In the genomic region with DNA sequence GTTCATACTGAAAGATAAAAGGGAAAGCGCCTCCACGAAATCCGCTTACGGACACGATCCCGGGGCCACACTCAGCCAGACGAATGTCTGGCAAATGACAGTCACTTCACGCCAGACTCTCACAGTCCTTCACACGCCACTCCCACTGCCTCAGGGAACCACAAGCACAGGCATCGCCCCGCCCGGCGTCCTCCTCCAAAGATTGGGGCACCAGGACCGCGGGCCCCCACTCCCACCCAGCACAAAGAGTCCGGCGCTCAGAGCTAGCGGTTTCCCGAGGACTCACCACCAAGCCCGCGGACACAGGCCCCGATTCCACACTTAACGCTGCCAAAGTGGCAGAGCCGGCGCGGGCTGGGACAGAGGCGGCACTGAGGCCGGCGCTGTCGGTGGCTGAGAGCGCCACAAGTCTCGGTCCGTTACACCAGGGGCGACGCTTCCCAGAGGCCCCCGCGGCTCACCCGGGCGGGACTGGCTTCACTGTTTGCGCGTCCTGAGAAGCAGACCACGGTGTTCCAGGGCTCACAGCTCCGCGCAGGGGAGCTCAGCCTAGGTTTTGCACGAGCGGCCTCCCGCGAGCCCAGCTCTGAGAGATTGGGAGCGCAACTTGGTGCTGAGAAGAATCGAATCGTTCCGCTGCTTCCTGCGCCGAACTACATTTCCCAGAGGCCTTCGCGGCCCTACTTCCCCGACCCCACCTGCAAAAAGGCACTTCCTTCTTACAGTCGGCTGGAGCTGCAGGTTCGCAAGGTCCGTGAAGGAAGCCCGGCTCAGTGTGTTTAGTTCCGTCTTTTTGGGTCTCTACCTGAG, we compare ENCODE assay signal across 8 cellular contexts. TPM values are rescaled to one million over a fixed set of nuclear protein-coding genes. Genes with fewer than 3 reads are reported as not detected.
A peak's percentile ranks its signal among the peaks of the same experiment; 100 is the strongest.
DNase-seq lines count a peak whose midpoint lies in the region; ATAC-seq and TF ChIP-seq lines count a peak whose summit lies in the region.

TSS of gene ZNF569 (minus strand) at position 647 of the 810 bp plus-strand sequence. CDS start 22,523 bp downstream, outside the sequence.

- POLR2A ChIA-PET in T-cell (lab: Charles Lee): interaction anchor here (0.5 to 1.5 kb wide), 5 partner anchors 96 to 703 kb away, joined by 3 to 7 read pairs (median 3); partner anchors contain the start of genes ZNF527 (in 1 of the 2), ZNF540 (in 1 of the 2) and ZNF571 (in 1 of the 2)

- H3K4me1 Mint-ChIP-seq in T-cell (peaks cover 40 to 46% (median 43%) of the 10 kb centered on the region in 3 donors), progenitor cell of endocrine pancreas (ENCODE audit: low read depth) (peaks cover 18% of the 10 kb centered on the region)

- H3K27me3 Mint-ChIP-seq in T-cell: no peaks in the 10 kb centered on the region
- H3K27me3 Mint-ChIP-seq in progenitor cell of endocrine pancreas: no peaks in the 10 kb centered on the region

- peak; percentile 79 for DNase-seq in NCI-H128 (lab: John Stamatoyannopoulos, UW; ENCODE audit: unreplicated experiment)
- DNase-seq in T-cell: peak; percentile 79 to 95 (median 90)
- DNase-seq in amygdala (lab: John Stamatoyannopoulos, UW): peak; percentile 58 to 96 (median 88)
- DNase-seq in left ventricle myocardium superior: peak; percentile 90
- peak; percentile 64 for DNase-seq in progenitor cell of endocrine pancreas (ENCODE audit: low spot score, unreplicated experiment)
- peak; percentile 91 for DNase-seq in ureter (ENCODE audit: low spot score)

- peaks cover 9 to 16% (median 14%) of the 10 kb centered on the region in 3 donors for H3K9me3 Mint-ChIP-seq in T-cell
- H3K9me3 Mint-ChIP-seq in progenitor cell of endocrine pancreas (ENCODE audit: low read depth): no peaks in the 10 kb centered on the region

- no peak for TF ChIP-seq CTCF in progenitor cell of endocrine pancreas (IDR thresholded peaks at IDR 0.05; ENCODE audit: unreplicated experiment)

- H3K27ac Mint-ChIP-seq in T-cell (peak within 1 kb of the TSS; percentile 93 to 98), progenitor cell of endocrine pancreas (peak within 1 kb of the TSS; percentile 98)

- H3K36me3 Mint-ChIP-seq in T-cell: peaks cover 20% of the 10 kb centered on the region
- peaks cover 12% of the 10 kb centered on the region for H3K36me3 Mint-ChIP-seq in progenitor cell of endocrine pancreas (ENCODE audit: insufficient read depth)

- peak within 1 kb of the TSS in 2 of 3 donors; percentile 96 to 98 for H3K4me3 Mint-ChIP-seq in T-cell
- H3K4me3 Mint-ChIP-seq in progenitor cell of endocrine pancreas (ENCODE audit: low read depth): peak within 1 kb of the TSS; percentile 98

- ATAC-seq in HG02642 (IDR thresholded peaks at IDR 0.05; ENCODE audit: poor library complexity, unreplicated experiment) (peak; percentile 75), T-cell (replicated peaks in 1 of 4) (peak; percentile 67 to 71 (median 68)), left ventricle myocardium superior (peak; percentile 83)

- peak; percentile 72 for TF ChIP-seq POLR2A in GM10847 (IDR thresholded peaks at IDR 0.05; ENCODE audit: extremely low read depth, insufficient read length)

- CTCF ChIA-PET in T-cell (lab: Charles Lee): interaction anchor here in 1 of 2 donors (0.6 to 1.4 kb wide), 4 partner anchors 39 to 156 kb away, joined by 3 to 4 read pairs (median 3); partner anchors contain the start of genes ZNF527, ZNF540, ZNF571 and ZNF793

- intact Hi-C loops in left ventricle myocardium superior (cut with micrococcal nuclease): no loop called here

RNA-seq across cellular contexts. Expression of gene ZNF569, which starts in this region (rescaled TPM):
- total RNA-seq in T-cell (10 to 100 TPM in 2 of 5 donors, 1 to 10 TPM in 3; 5.6 to 10.8 (median 9.4) TPM), left ventricle myocardium superior (6.8 TPM), progenitor cell of endocrine pancreas (7.6 and 8.5 TPM in 2 replicates), ureter (6.3 TPM)

Comparison
In these comparisons a context has a peak if more than half of its experiments do, and no peak if none do; other contexts are left out.
1. Peak in every context shown above with its lines: DNase-seq and ATAC-seq.